19 cellular contexts compared by ENCODE assay signal in the genomic region with DNA sequence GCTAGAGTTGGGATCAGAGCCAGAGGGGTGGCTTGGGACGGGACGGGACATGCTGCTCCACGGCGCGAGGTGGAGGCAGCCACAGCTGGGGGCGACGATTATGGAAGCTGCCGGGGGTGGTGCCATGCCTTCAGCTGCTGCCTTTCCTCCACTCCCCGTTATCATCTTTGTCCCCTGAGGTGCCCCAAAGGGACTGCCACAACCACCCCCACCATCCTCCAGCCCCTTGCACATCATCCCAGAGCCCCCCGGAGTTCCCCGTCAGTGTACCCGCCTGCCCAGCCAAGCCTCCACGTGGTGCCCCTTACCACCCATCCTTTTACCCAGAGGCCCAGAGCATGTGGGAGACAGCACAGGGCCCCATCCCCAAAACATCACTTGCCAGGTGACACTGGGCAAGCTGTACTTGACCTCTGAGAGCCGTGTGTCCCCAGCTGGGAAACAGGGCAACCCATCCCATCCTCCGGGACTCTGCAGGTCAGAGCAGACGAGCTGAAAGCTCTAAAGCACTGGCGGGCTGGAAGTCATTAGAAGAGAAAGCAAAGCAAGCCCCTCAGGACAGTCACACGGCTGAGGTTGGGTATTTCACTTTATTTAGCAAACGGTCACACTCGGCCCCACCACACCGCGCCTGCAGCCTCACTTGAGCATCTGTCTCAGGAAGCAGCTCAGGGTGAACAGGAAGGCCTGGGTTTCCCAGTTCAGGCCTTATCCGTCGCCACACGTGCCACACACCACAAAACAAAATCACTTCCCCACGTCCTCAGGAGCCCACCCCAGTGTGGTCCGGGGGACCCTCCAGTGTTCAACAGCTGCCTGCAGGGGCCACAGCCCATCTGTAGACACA. TPM values are rescaled to one million over a fixed set of nuclear protein-coding genes. Genes with fewer than 3 reads are reported as not detected.
DNase-seq lines count a peak whose midpoint lies in the region; ATAC-seq, FAIRE-seq and TF ChIP-seq lines count a peak whose summit lies in the region.
"Had no signal": no experiment of that assay in that cellular context is flagged by ENCODE, and none has a peak within 500 bp of the region (broad histone marks: within the 10 kb centered on the region; RNA-seq: fewer than 3 reads in every experiment).

No MANE protein-coding gene starts in this region.

- no peak overlapping the region for H3K27ac ChIP-seq in breast epithelium
- H3K27ac ChIP-seq in kidney (ENCODE audit: low read depth in 2 of 2, low read length in 2 of 2), result no peak overlapping the region
- H3K27ac ChIP-seq: heart left ventricle, skin epidermis, suprapubic skin had no signal

- no peak for TF ChIP-seq POLR2A in breast epithelium (IDR thresholded peaks at IDR 0.05)

- no peaks in the 10 kb centered on the region for H3K27me3 ChIP-seq in breast epithelium
- H3K27me3 ChIP-seq: body of pancreas, heart left ventricle, suprapubic skin had no signal

- no peaks in the 10 kb centered on the region for H3K9me3 Mint-ChIP-seq in MCF 10A (ENCODE audit: unreplicated experiment)
- H3K9me3 Mint-ChIP-seq in stimulated activated naive B cell treated with anti-CD40 and anti-IgM and Interleukin-4, amounts not matched to agents 10 μg/mL and 1 μg/mL and 100 μg/mL, for 72 hours, result no peaks in the 10 kb centered on the region
- H3K9me3 Mint-ChIP-seq: activated T-helper 1 cell treated with anti-CD3 and anti-CD28 coated beads, Interleukin-12 subunit alpha, Interleukin-12 subunit beta, Interleukin-2, Interleukin-4 antibody, amounts not matched to agents 30 ng/mL and 10 ng/mL and 1 ng/mL, durations not matched to agents 14 hours and 24 hours and 36 hours; endodermal cell had no signal

- peak; percentile 16 for ATAC-seq in T-helper 17 cell
- peak; percentile 29 to 48 for ATAC-seq in stimulated activated naive B cell treated with anti-CD40 and anti-IgM and Interleukin-4, amounts not matched to agents 10 μg/mL and 1 μg/mL and 100 μg/mL, for 72 hours (replicated peaks)
- ATAC-seq in GM21528 (IDR thresholded peaks at IDR 0.05; ENCODE audit: low FRiP score, unreplicated experiment), result no peak
- ATAC-seq: body of pancreas, heart left ventricle had no signal

- no peaks in the 10 kb centered on the region for H3K9me3 ChIP-seq in breast epithelium
- H3K9me3 ChIP-seq in T-helper 17 cell (ENCODE audit: control insufficient read depth, low read length, poor library complexity, severe bottlenecking), result no peaks in the 10 kb centered on the region
- no peaks in the 10 kb centered on the region for H3K9me3 ChIP-seq in kidney (ENCODE audit: control insufficient read depth in 1 of 2, low read length in 2 of 2)
- H3K9me3 ChIP-seq: body of pancreas, heart left ventricle, suprapubic skin had no signal

- H3K4me3 ChIP-seq in breast epithelium (no peak overlapping the region), kidney (ENCODE audit: low read length in 2 of 2) (no peak overlapping the region)
- H3K4me3 ChIP-seq: body of pancreas, heart left ventricle, skin epidermis, suprapubic skin had no signal

- FAIRE-seq in kidney (lab: Jason Lieb, UNC), result no peak
- FAIRE-seq: colon, islet of Langerhans had no signal

- CTCF ChIA-PET in MCF 10A (lab: Yijun Ruan, JAX), result interaction anchor here (0.5 to 5.4 kb wide), 7 partner anchors 14 to 73 kb away, joined by 3 to 59 read pairs (median 5); no protein-coding TSS in a partner anchor

- H3K27ac Mint-ChIP-seq in MCF 10A (ENCODE audit: low read depth, unreplicated experiment), result no peak overlapping the region
- H3K27ac Mint-ChIP-seq in T-helper 17 cell, result peak overlapping the region; percentile 37
- peak overlapping the region; percentile 79 for H3K27ac Mint-ChIP-seq in stimulated activated naive B cell treated with anti-CD40 and anti-IgM and Interleukin-4, amounts not matched to agents 10 μg/mL and 1 μg/mL and 100 μg/mL, for 72 hours
- H3K27ac Mint-ChIP-seq: activated T-helper 1 cell treated with anti-CD3 and anti-CD28 coated beads, Interleukin-12 subunit alpha, Interleukin-12 subunit beta, Interleukin-2, Interleukin-4 antibody, amounts not matched to agents 30 ng/mL and 10 ng/mL and 1 ng/mL, durations not matched to agents 14 hours and 24 hours and 36 hours; endodermal cell had no signal

- POLR2A ChIA-PET in MCF 10A (lab: Yijun Ruan, JAX), result interaction anchor here (1.4 kb wide), 1 partner anchor 21 kb away, joined by 5 read pairs; a partner anchor contains a TSS

- H3K27me3 Mint-ChIP-seq in MCF 10A (ENCODE audit: insufficient read depth, unreplicated experiment) (no peaks in the 10 kb centered on the region), T-helper 17 cell (no peaks in the 10 kb centered on the region)
- no peaks in the 10 kb centered on the region for H3K27me3 Mint-ChIP-seq in stimulated activated naive B cell treated with anti-CD40 and anti-IgM and Interleukin-4, amounts not matched to agents 10 μg/mL and 1 μg/mL and 100 μg/mL, for 72 hours

- H3K4me1 ChIP-seq in breast epithelium (no peaks in the 10 kb centered on the region), kidney (ENCODE audit: control insufficient read depth in 1 of 2, insufficient read depth in 1 of 2, low read depth in 1 of 2, low read length in 2 of 2) (peaks cover 0 to 2% of the 10 kb centered on the region in 2 donors)

- H3K4me1 Mint-ChIP-seq in MCF 10A (ENCODE audit: insufficient read depth, unreplicated experiment) (peaks cover 16% of the 10 kb centered on the region), T-helper 17 cell (peaks cover 14% of the 10 kb centered on the region)
- peaks cover 32 to 50% of the 10 kb centered on the region in 2 donors for H3K4me1 Mint-ChIP-seq in stimulated activated naive B cell treated with anti-CD40 and anti-IgM and Interleukin-4, amounts not matched to agents 10 μg/mL and 1 μg/mL and 100 μg/mL, for 72 hours

- peaks cover 74% of the 10 kb centered on the region for H3K36me3 Mint-ChIP-seq in MCF 10A (ENCODE audit: insufficient read depth, unreplicated experiment)
- peaks cover 10% of the 10 kb centered on the region for H3K36me3 Mint-ChIP-seq in T-helper 17 cell (ENCODE audit: low read depth)
- H3K36me3 Mint-ChIP-seq in stimulated activated naive B cell treated with anti-CD40 and anti-IgM and Interleukin-4, amounts not matched to agents 10 μg/mL and 1 μg/mL and 100 μg/mL, for 72 hours, result peaks cover 47 to 69% of the 10 kb centered on the region in 2 donors

- DNase-seq in MCF 10A (ENCODE audit: unreplicated experiment) (no peak), breast epithelium (ENCODE audit: low spot score in 2 of 2) (no peak), T-helper 17 cell (no peak), kidney (peak; percentile 49), SHP77 treated with DMSO at 0.1 percent for 48 hours (lab: John Stamatoyannopoulos, UW) (no peak), mucosa of gallbladder (ENCODE audit: low spot score) (no peak)
- no peak for DNase-seq in stimulated activated naive B cell treated with anti-CD40 and anti-IgM and Interleukin-4, amounts not matched to agents 10 μg/mL and 1 μg/mL and 100 μg/mL, for 72 hours
- DNase-seq: body of pancreas; endodermal cell; heart left ventricle; NCI-H1417; NCI-H69; stimulated activated CD4-positive, alpha-beta T cell treated with anti-CD3 and anti-CD28 coated beads, Interleukin-4, amount 100 ng/mL, for 24 hours had no signal

- H3K4me3 Mint-ChIP-seq in MCF 10A (ENCODE audit: unreplicated experiment), result no peak overlapping the region
- H3K4me3 Mint-ChIP-seq in T-helper 17 cell, result no peak overlapping the region
- H3K4me3 Mint-ChIP-seq in stimulated activated naive B cell treated with anti-CD40 and anti-IgM and Interleukin-4, amounts not matched to agents 10 μg/mL and 1 μg/mL and 100 μg/mL, for 72 hours, result peak overlapping the region in 1 of 2 donors; percentile 41
- H3K4me3 Mint-ChIP-seq: activated T-helper 1 cell treated with anti-CD3 and anti-CD28 coated beads, Interleukin-12 subunit alpha, Interleukin-12 subunit beta, Interleukin-2, Interleukin-4 antibody, amounts not matched to agents 30 ng/mL and 10 ng/mL and 1 ng/mL, durations not matched to agents 14 hours and 24 hours and 36 hours; endodermal cell had no signal

- H3K36me3 ChIP-seq in breast epithelium (peaks cover 20% of the 10 kb centered on the region), kidney (ENCODE audit: control insufficient read depth in 1 of 2, insufficient read depth in 2 of 2, low read length in 2 of 2) (peaks cover 24 to 42% of the 10 kb centered on the region in 2 donors)

- intact Hi-C loops in MCF 10A (cut with micrococcal nuclease) (no loop called here), breast epithelium (cut with DNase I; ENCODE audit: low total_unique reads) (no loop called here), kidney (cut with DNase I) (no loop called here)

- TF ChIP-seq CTCF in MCF 10A (IDR thresholded peaks at IDR 0.05; ENCODE audit: unreplicated experiment), result no peak
- TF ChIP-seq CTCF in breast epithelium (IDR thresholded peaks at IDR 0.05), result no peak
- no peak for TF ChIP-seq CTCF in kidney (IDR thresholded peaks at IDR 0.05; ENCODE audit: borderline replicate concordance, extremely low read depth, insufficient read depth)

- no peak overlapping the region for H3K9ac ChIP-seq in kidney (ENCODE audit: low read length in 2 of 2)

- TSS peak; percentile 87 for BruUV-seq in MCF 10A (replicated peaks; lab: Mats Ljungman, UMichigan)

RNA-seq across cellular contexts. Expression of a gene that starts 19.5 kb away (rescaled TPM):
- total RNA-seq in MCF 10A (2022), result 8.4 and 13.2 TPM in 2 replicates
- total RNA-seq in breast epithelium, result 10 to 100 TPM in 1 of 3 donors, 1 to 10 TPM in 2; 4.2 to 10.5 (median 9.4) TPM
- 10 to 100 TPM in 1 of 2 donors, 1 to 10 TPM in 1; 8.7 to 11.8 TPM for total RNA-seq in T-helper 17 cell
- 6.6 TPM for total RNA-seq in kidney
- polyA plus RNA-seq in kidney (ENCODE audit: insufficient read depth, low read depth, low replicate concordance), result 4.9 TPM
- total RNA-seq in mucosa of gallbladder, result 9.7 TPM

RNA-seq across cellular contexts. Expression of a gene that starts 20.3 kb away (rescaled TPM):
- 221 and 279 TPM in 2 replicates for total RNA-seq in MCF 10A (2022)
- total RNA-seq in breast epithelium, result 100 to 1,000 TPM; 139 to 188 (median 170) TPM
- 10 to 100 TPM; 75.5 to 89.8 TPM for total RNA-seq in T-helper 17 cell
- total RNA-seq in kidney, result 137 TPM
- polyA plus RNA-seq in kidney (ENCODE audit: insufficient read depth, low read depth, low replicate concordance), result 190 TPM
- total RNA-seq in mucosa of gallbladder, result 184 TPM

RNA-seq across cellular contexts. Expression of a gene that starts 26.5 kb away (rescaled TPM):
- total RNA-seq in MCF 10A (2022), result 7.8 and 12.6 TPM in 2 replicates
- 10 to 100 TPM in 2 of 3 donors, 1 to 10 TPM in 1; 9.0 to 16.4 (median 11.3) TPM for total RNA-seq in breast epithelium
- total RNA-seq in T-helper 17 cell, result 100 to 1,000 TPM in 1 of 2 donors, 10 to 100 TPM in 1; 76.7 to 110 TPM
- total RNA-seq in kidney, result 28.4 TPM
- 56.3 TPM for polyA plus RNA-seq in kidney (ENCODE audit: insufficient read depth, low read depth, low replicate concordance)
- 46.3 TPM for total RNA-seq in mucosa of gallbladder

RNA-seq across cellular contexts. Expression of a gene that starts 27.6 kb away (rescaled TPM):
- 217 and 267 TPM in 2 replicates for total RNA-seq in MCF 10A (2022)
- 10 to 100 TPM; 61.0 to 97.0 (median 68.8) TPM for total RNA-seq in breast epithelium
- 10 to 100 TPM; 44.9 to 55.8 TPM for total RNA-seq in T-helper 17 cell
- total RNA-seq in kidney, result 90.8 TPM
- polyA plus RNA-seq in kidney (ENCODE audit: insufficient read depth, low read depth, low replicate concordance), result 351 TPM
- 106 TPM for total RNA-seq in mucosa of gallbladder

RNA-seq across cellular contexts. Expression of a gene that starts 27.7 kb away (rescaled TPM):
- 34.3 and 42.6 TPM in 2 replicates for total RNA-seq in MCF 10A (2022)
- 10 to 100 TPM; 21.4 to 62.9 (median 36.0) TPM for total RNA-seq in breast epithelium
- 10 to 100 TPM in 1 of 2 donors, 1 to 10 TPM in 1; 8.8 to 17.6 TPM for total RNA-seq in T-helper 17 cell
- 25.0 TPM for total RNA-seq in kidney
- 77.6 TPM for polyA plus RNA-seq in kidney (ENCODE audit: insufficient read depth, low read depth, low replicate concordance)
- total RNA-seq in mucosa of gallbladder, result 61.0 TPM
